Comparison of ENCODE assay signal across 24 cellular contexts in the genomic region with DNA sequence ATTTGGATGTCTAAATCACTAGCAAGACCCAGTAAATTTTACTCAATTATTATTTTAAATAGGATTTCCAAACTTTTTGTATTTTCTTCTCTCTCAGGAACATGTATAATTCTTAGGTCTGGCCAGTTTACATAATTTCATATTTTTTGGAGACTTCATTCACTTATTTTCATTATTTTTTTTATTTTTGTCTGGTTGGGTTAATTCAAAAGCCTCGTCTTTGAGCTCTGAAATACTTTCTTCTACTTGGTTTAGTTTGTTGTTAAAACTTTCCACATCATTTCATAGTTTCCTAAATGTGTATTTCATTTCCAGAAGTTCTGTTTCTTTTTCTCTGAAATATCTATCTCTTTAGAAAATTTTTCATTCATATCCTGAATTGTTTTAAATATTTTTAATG.
"Had no signal": no experiment of that assay in that cellular context is flagged by ENCODE, and none has a peak within 500 bp of the region (broad histone marks: within the 10 kb centered on the region; RNA-seq: fewer than 3 reads in every experiment).

No MANE protein-coding gene starts in this region.

- H3K27me3 ChIP-seq: colonic mucosa, esophagus squamous epithelium, gastroesophageal sphincter, heart left ventricle, hepatocyte, left lung had no signal

- H3K4me3 ChIP-seq: colonic mucosa, esophagus squamous epithelium, gastroesophageal sphincter, heart left ventricle, hepatocyte, left lung, lower lobe of right lung, mucosa of descending colon had no signal

- H3K36me3 ChIP-seq: colonic mucosa, esophagus squamous epithelium, gastroesophageal sphincter, heart left ventricle, left lung, lower lobe of right lung had no signal

- H2AFZ ChIP-seq: hepatocyte had no signal

- FAIRE-seq: endometrium had no signal

- H3K9me3 ChIP-seq: colonic mucosa, lower lobe of right lung had no signal

- DNase-seq: colonic mucosa; cortex of kidney; effector CD8-positive, alpha-beta T cell; effector memory CD8-positive, alpha-beta T cell; endodermal cell; erythroblast; esophagus squamous epithelium; foreskin fibroblast; foreskin melanocyte; heart left ventricle; hypothalamus; immature natural killer cell; islet precursor cell; left cardiac atrium; left lung; left ventricle myocardium superior; lower lobe of right lung; mesenchymal stem cell; mucosa of descending colon had no signal

- H3K27ac ChIP-seq: colonic mucosa, epithelial cell of prostate, esophagus squamous epithelium, gastroesophageal sphincter, heart left ventricle, hepatocyte, left lung, lower lobe of right lung had no signal

- ATAC-seq: effector memory CD8-positive, alpha-beta T cell; esophagus mucosa; gastroesophageal sphincter; heart left ventricle; left cardiac atrium; left lung; left ventricle myocardium superior; lower lobe of right lung; mucosa of descending colon had no signal

- H3K4me1 ChIP-seq: colonic mucosa, gastroesophageal sphincter, left lung, lower lobe of right lung had no signal

- H3K4me2 ChIP-seq: hepatocyte had no signal

- H3K79me2 ChIP-seq: hepatocyte had no signal
